29 cellular contexts compared by ENCODE assay signal in the genomic region with DNA sequence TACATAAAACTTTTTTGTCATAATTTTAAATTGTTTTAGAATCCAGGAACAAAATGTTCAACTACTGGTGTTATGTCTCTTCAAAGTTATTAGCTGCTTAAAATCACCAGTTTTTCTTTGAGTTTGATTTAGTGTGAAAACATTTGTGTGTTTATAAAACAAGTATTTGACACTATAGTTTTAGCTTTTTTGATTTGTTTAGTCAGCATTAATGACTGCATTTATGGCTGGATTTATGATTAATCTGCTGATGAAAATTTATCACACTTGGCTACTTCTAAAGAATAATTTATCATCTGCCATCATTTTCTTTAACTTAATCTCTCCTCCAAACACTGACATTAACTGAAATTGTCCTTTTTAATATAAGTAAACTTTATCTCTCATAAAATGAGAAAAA.
"Had no signal": no experiment of that assay in that cellular context is flagged by ENCODE, and none has a peak within 500 bp of the region (broad histone marks: within the 10 kb centered on the region; RNA-seq: fewer than 3 reads in every experiment).

No MANE protein-coding gene starts in this region.

- H3K4me3 ChIP-seq: ascending aorta, breast epithelium, cardiac muscle cell, coronary artery, dorsolateral prefrontal cortex, esophagus muscularis mucosa, gastrocnemius medialis, heart left ventricle had no signal

- H3K36me3 ChIP-seq: ascending aorta, breast epithelium, cardiac muscle cell, esophagus muscularis mucosa, gastrocnemius medialis, heart left ventricle had no signal

- H3K27me3 ChIP-seq: ascending aorta, breast epithelium, cardiac muscle cell, esophagus muscularis mucosa, foreskin keratinocyte, gastrocnemius medialis, heart left ventricle had no signal

- ATAC-seq: activated CD4-positive, alpha-beta T cell treated with anti-CD3 and anti-CD28 coated beads for 36 hours; activated naive CD4-positive, alpha-beta T cell treated with anti-CD3 and anti-CD28 coated beads, Interleukin-2, amount 50 U/mL, for 72 hours; activated T-cell treated with anti-CD3 and anti-CD28 coated beads, Interleukin-2, amount 50 U/mL, for 72 hours; foreskin keratinocyte; gastrocnemius medialis; heart left ventricle had no signal

- H3K27ac ChIP-seq: ascending aorta, breast epithelium, cardiac muscle cell, coronary artery, dorsolateral prefrontal cortex, esophagus muscularis mucosa, foreskin keratinocyte, gastrocnemius medialis, heart left ventricle had no signal

- H3K9me3 ChIP-seq: ascending aorta, breast epithelium, esophagus muscularis mucosa, gastrocnemius medialis, heart left ventricle had no signal

- H3K4me1 ChIP-seq: ascending aorta, breast epithelium, esophagus muscularis mucosa, foreskin keratinocyte, gastrocnemius medialis, heart left ventricle had no signal

- DNase-seq: activated CD4-positive, alpha-beta memory T cell treated with anti-CD3 and anti-CD28 coated beads, Interleukin-2, amount 10 ng/mL, durations not matched to agents 7 days and 5 days; activated CD4-positive, alpha-beta T cell treated with anti-CD3 and anti-CD28 coated beads for 36 hours; activated CD4-positive, alpha-beta T cell treated with anti-CD3 and anti-CD28 coated beads, Interleukin-2, amount 10 ng/mL, durations not matched to agents 7 days and 5 days; activated CD4-positive, alpha-beta T cell treated with anti-CD3 and anti-CD28 coated beads, Interleukin-2, amount 50 U/mL, for 4 hours; activated CD4-positive, CD25-positive, alpha-beta regulatory T cell; activated CD4-positive, CD25-positive, alpha-beta regulatory T cell treated with anti-CD3 and anti-CD28 coated beads, Interleukin-2, amount 50 U/mL, for 72 hours; activated CD8-positive, alpha-beta memory T cell treated with anti-CD3 and anti-CD28 coated beads, Interleukin-2, amount 50 U/mL, for 48 hours; activated gamma-delta T cell; activated naive CD4-positive, alpha-beta T cell; activated naive CD4-positive, alpha-beta T cell treated with anti-CD3 and anti-CD28 coated beads, Interleukin-2, amount 10 ng/mL, durations not matched to agents 7 days and 5 days; activated naive CD8-positive, alpha-beta T cell treated with anti-CD3 and anti-CD28 coated beads, Interleukin-2, amount 10 ng/mL, durations not matched to agents 7 days and 5 days; activated T-cell treated with anti-CD3 and anti-CD28 coated beads for 4 hours; activated T-cell treated with anti-CD3 and anti-CD28 coated beads, Interleukin-2, amount 50 U/mL, for 24 hours; activated T-cell treated with anti-CD3 and anti-CD28 coated beads, Interleukin-2, amount 50 U/mL, for 72 hours; dorsolateral prefrontal cortex; effector memory CD4-positive, alpha-beta T cell; endodermal cell; erythroblast; foreskin keratinocyte; gastrocnemius medialis; glutamatergic neuron; heart left ventricle; T-helper 2 cell had no signal
